Comparison of ENCODE assay signal across 21 cellular contexts in the genomic region with DNA sequence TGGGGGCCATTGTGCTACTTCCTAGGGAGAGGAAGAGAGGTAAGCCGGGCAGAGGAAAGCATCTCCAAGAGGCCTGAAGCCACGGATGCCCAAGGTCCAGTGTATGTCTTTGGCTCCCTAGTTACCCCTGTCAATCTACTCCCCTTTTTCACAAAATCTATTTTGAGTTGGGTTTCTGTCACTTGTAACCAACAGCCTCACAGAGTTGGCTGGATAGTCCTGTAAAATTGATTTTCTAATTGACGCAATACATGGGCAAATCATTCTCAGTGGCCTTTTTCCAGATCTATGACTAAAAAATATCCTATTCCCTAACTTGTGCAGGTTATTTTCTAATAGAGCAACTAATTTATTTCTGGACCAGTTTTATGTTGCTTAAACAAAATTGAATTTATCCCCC.
"Had no signal": no experiment of that assay in that cellular context is flagged by ENCODE, and none has a peak within 500 bp of the region (broad histone marks: within the 10 kb centered on the region; RNA-seq: fewer than 3 reads in every experiment).

No MANE protein-coding gene starts in this region.

- ATAC-seq: activated naive CD8-positive, alpha-beta T cell treated with anti-CD3 and anti-CD28 coated beads, Interleukin-2, amount 50 U/mL, for 24 hours; upper lobe of right lung had no signal

- H2AFZ ChIP-seq: neural progenitor cell had no signal

- H3K9me3 ChIP-seq: breast epithelium, upper lobe of right lung had no signal

- H3K4me2 ChIP-seq: neural progenitor cell had no signal

- H3K36me3 Mint-ChIP-seq: neural progenitor cell had no signal

- H3K4me3 ChIP-seq: breast epithelium, neural progenitor cell, upper lobe of right lung had no signal

- DNase-seq: activated CD4-positive, alpha-beta T cell treated with anti-CD3 and anti-CD28 coated beads for 1 hour; activated CD4-positive, alpha-beta T cell treated with anti-CD3 and anti-CD28 coated beads, Interleukin-2, amount 50 U/mL, for 4 hours; activated naive CD4-positive, alpha-beta T cell treated with anti-CD3 and anti-CD28 coated beads for 36 hours; activated naive CD8-positive, alpha-beta T cell treated with anti-CD3 and anti-CD28 coated beads, Interleukin-2, amount 50 U/mL, for 24 hours; activated T-cell treated with anti-CD3 and anti-CD28 coated beads, Interleukin-2, amount 50 U/mL, for 1 hour; aorta; cerebellar nuclear complex; dermis blood vessel endothelial cell; endodermal cell; hypothalamus; kidney; left ventricle myocardium superior; stimulated activated CD4-positive, alpha-beta T cell treated with anti-CD3 and anti-CD28 coated beads, Interleukin-15, amount 100 ng/mL, for 24 hours; stimulated activated CD4-positive, alpha-beta T cell treated with anti-CD3 and anti-CD28 coated beads, Interleukin-4, amount 100 ng/mL, for 1 hour; stimulated activated naive CD4-positive, alpha-beta T cell; T-helper 1 cell; T1000; upper lobe of right lung had no signal

- FAIRE-seq: kidney had no signal

- H3K4me1 Mint-ChIP-seq: activated naive CD8-positive, alpha-beta T cell treated with anti-CD3 and anti-CD28 coated beads, Interleukin-2, amount 50 U/mL, for 24 hours; endodermal cell had no signal

- H3K27ac Mint-ChIP-seq: activated naive CD4-positive, alpha-beta T cell treated with anti-CD3 and anti-CD28 coated beads for 36 hours; activated naive CD8-positive, alpha-beta T cell treated with anti-CD3 and anti-CD28 coated beads, Interleukin-2, amount 50 U/mL, for 24 hours; activated T-helper 2 cell treated with anti-CD3 and anti-CD28 coated beads, Interferon-gamma antibody, Interleukin-2, Interleukin-4, amounts not matched to agents 10 μg/mL and 5 μg/mL and 100 μg/mL, durations not matched to agents 14 hours and 24 hours and 36 hours; endodermal cell; neural progenitor cell had no signal

- H3K9me3 Mint-ChIP-seq: activated naive CD4-positive, alpha-beta T cell treated with anti-CD3 and anti-CD28 coated beads for 36 hours; activated naive CD8-positive, alpha-beta T cell treated with anti-CD3 and anti-CD28 coated beads, Interleukin-2, amount 50 U/mL, for 24 hours; activated T-helper 2 cell treated with anti-CD3 and anti-CD28 coated beads, Interferon-gamma antibody, Interleukin-2, Interleukin-4, amounts not matched to agents 10 μg/mL and 5 μg/mL and 100 μg/mL, durations not matched to agents 14 hours and 24 hours and 36 hours; endodermal cell; neural progenitor cell had no signal

- H3K4me1 ChIP-seq: breast epithelium, neural progenitor cell, upper lobe of right lung had no signal

- H3K27ac ChIP-seq: neural progenitor cell, upper lobe of right lung had no signal

- H3K4me3 Mint-ChIP-seq: activated naive CD4-positive, alpha-beta T cell treated with anti-CD3 and anti-CD28 coated beads for 36 hours; activated naive CD8-positive, alpha-beta T cell treated with anti-CD3 and anti-CD28 coated beads, Interleukin-2, amount 50 U/mL, for 24 hours; endodermal cell; neural progenitor cell had no signal

- H3K9ac ChIP-seq: neural progenitor cell had no signal

- H3K36me3 ChIP-seq: breast epithelium, neural progenitor cell, upper lobe of right lung had no signal

- H3K27me3 ChIP-seq: breast epithelium, neural progenitor cell, upper lobe of right lung had no signal
